ENCODE assay signal across 1 cellular context in the genomic region with DNA sequence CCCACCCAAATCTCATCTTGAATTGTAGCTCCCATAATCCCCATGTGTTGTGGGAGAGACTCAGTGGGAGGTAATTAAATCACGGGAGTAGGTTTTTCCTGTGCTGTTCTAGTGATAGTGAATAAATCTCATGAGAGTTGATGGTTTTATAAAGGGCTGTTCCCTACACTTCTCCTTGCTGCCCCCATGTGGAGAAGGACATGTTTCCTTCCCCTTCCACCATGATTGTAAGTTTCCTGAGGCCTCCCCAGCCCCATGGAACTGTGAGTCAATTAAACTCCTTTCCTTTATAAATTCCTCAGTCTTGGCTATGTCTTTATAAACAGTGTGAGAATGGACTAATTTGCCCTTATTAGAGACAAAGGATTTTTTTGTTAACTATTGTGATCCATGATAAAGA.
TF ChIP-seq lines count a peak whose summit lies in the region.

No MANE protein-coding gene starts in this region.

TF ChIP-seq in H1, 55 proteins besides CTCF, POLR2A, EP300 and RAD21 (continued from another document):
- TF ChIP-seq TBP (IDR thresholded peaks at IDR 0.05; ENCODE audit: low read depth, low read length) (no peak), PHF8 (conservative IDR thresholded peaks at IDR 0.05; ENCODE audit: low read depth, low read length) (no peak), KDM1A (IDR thresholded peaks at IDR 0.05; ENCODE audit: borderline replicate concordance, low read length) (no peak), TAF7 (optimal IDR thresholded peaks at IDR 0.05; ENCODE audit: borderline replicate concordance, low read depth, low read length) (no peak), HDAC2 (IDR thresholded peaks at IDR 0.05; ENCODE audit: borderline replicate concordance in 1 of 2, low read depth in 2 of 2, low read length in 2 of 2) (no peak), MAFK (IDR thresholded peaks at IDR 0.05; ENCODE audit: low read depth, low read length) (no peak), SP1 (IDR thresholded peaks at IDR 0.05; ENCODE audit: low read depth, low read length) (no peak), FOSL1 (IDR thresholded peaks at IDR 0.05; ENCODE audit: insufficient read depth, low read depth, low read length) (no peak), SIX5 (IDR thresholded peaks at IDR 0.05; ENCODE audit: low read depth, low read length) (no peak)
- TF ChIP-seq, protein P1, sequence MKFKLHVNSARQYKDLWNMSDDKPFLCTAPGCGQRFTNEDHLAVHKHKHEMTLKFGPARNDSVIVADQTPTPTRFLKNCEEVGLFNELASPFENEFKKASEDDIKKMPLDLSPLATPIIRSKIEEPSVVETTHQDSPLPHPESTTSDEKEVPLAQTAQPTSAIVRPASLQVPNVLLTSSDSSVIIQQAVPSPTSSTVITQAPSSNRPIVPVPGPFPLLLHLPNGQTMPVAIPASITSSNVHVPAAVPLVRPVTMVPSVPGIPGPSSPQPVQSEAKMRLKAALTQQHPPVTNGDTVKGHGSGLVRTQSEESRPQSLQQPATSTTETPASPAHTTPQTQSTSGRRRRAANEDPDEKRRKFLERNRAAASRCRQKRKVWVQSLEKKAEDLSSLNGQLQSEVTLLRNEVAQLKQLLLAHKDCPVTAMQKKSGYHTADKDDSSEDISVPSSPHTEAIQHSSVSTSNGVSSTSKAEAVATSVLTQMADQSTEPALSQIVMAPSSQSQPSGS (IDR thresholded peaks at IDR 0.05; ENCODE audit: low read length) = no peak
- TF ChIP-seq, protein P2, sequence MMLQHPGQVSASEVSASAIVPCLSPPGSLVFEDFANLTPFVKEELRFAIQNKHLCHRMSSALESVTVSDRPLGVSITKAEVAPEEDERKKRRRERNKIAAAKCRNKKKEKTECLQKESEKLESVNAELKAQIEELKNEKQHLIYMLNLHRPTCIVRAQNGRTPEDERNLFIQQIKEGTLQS (IDR thresholded peaks at IDR 0.05; ENCODE audit: insufficient read depth, low read depth, low read length) = no peak
